ENCODE assay signal across 24 cellular contexts in the genomic region with DNA sequence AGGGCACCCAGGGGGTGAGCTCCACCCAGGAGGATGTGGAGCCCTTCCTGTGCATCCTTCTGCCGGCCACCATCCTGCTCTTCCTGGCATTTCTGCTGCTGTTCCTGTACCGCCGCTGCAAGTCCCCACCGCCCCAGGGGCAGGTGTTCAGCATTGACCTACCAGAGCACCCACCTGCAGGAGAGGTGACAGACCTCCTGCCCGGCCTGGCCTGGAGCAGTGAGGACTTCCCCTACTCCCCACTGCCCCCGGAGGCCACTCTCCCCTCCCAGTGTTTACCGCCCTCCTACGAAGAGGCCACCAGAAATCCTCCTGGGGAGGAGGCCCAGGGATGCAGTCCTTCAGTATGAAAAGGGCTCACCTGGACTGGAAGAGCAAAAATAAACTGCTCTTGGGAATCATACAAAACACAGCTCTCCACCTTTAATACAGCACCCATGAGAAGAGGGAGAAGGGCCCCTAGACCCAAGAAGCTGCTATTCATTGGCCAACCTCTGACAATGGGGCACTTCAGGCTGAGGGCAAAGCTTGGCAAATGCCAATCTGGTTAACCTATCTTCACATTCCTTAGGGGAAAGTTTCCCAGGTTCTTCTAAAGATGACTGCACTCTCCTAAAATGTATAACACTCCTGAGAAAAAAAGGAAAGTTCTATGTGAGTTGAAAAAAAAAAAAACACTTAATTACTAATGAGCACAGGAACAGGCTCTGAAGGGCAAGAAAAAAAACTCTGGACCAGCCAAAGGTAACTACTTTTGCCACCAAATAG. TPM values are rescaled to one million over a fixed set of nuclear protein-coding genes. Genes with fewer than 3 reads are reported as not detected.
DNase-seq lines count a peak whose midpoint lies in the region; ATAC-seq and FAIRE-seq lines count a peak whose summit lies in the region.
"Had no signal": no experiment of that assay in that cellular context is flagged by ENCODE, and none has a peak within 500 bp of the region (broad histone marks: within the 10 kb centered on the region; RNA-seq: fewer than 3 reads in every experiment).

No MANE protein-coding gene starts in this region.

- no peak overlapping the region for H3K4me3 Mint-ChIP-seq in activated T-helper 2 cell treated with anti-CD3 and anti-CD28 coated beads, Interferon-gamma antibody, Interleukin-2, Interleukin-4, amounts not matched to agents 10 μg/mL and 5 μg/mL and 100 μg/mL, durations not matched to agents 14 hours and 24 hours and 36 hours (ENCODE audit: low read depth)
- H3K4me3 Mint-ChIP-seq: stimulated activated naive CD8-positive, alpha-beta T cell treated with anti-CD3 and anti-CD28 coated beads, Interleukin-15, Interleukin-2, amounts not matched to agents 100 ng/mL and 50 ng/mL, for 24 hours; type B pancreatic cell had no signal

- peaks cover 5% of the 10 kb centered on the region for H3K27me3 Mint-ChIP-seq in activated T-helper 2 cell treated with anti-CD3 and anti-CD28 coated beads, Interferon-gamma antibody, Interleukin-2, Interleukin-4, amounts not matched to agents 10 μg/mL and 5 μg/mL and 100 μg/mL, durations not matched to agents 14 hours and 24 hours and 36 hours (ENCODE audit: low read depth)
- H3K27me3 Mint-ChIP-seq: type B pancreatic cell had no signal

- DNase-seq in COLO668 (lab: John Stamatoyannopoulos, UW; ENCODE audit: unreplicated experiment) (peak; percentile 6), HuH-7 (ENCODE audit: low spot score) (peak; percentile 34), astrocyte of the hippocampus (ENCODE audit: low read depth, low spot score) (peak; percentile 36), kidney tubule cell (ENCODE audit: low spot score) (peak; percentile 72), CD1c-positive myeloid dendritic cell (ENCODE audit: extremely low spot score) (no peak), RCC 7860 (ENCODE audit: low spot score) (no peak)
- DNase-seq in activated T-helper 2 cell treated with anti-CD3 and anti-CD28 coated beads, Interferon-gamma antibody, Interleukin-2, Interleukin-4, amounts not matched to agents 10 μg/mL and 5 μg/mL and 100 μg/mL, durations not matched to agents 14 hours and 24 hours and 36 hours (ENCODE audit: low spot score) = no peak
- DNase-seq: activated CD4-positive, alpha-beta T cell treated with anti-CD3 and anti-CD28 coated beads for 4 hours; activated CD8-positive, alpha-beta memory T cell treated with anti-CD3 and anti-CD28 coated beads, Interleukin-2, amount 50 U/mL, for 48 hours; foreskin fibroblast; HCEC 1CT; hypothalamus; left cardiac atrium; NCI-H2171; nucleus accumbens; sigmoid colon; T1000 had no signal

- H3K27ac Mint-ChIP-seq in activated T-helper 2 cell treated with anti-CD3 and anti-CD28 coated beads, Interferon-gamma antibody, Interleukin-2, Interleukin-4, amounts not matched to agents 10 μg/mL and 5 μg/mL and 100 μg/mL, durations not matched to agents 14 hours and 24 hours and 36 hours = no peak overlapping the region
- H3K27ac Mint-ChIP-seq: stimulated activated naive CD8-positive, alpha-beta T cell treated with anti-CD3 and anti-CD28 coated beads, Interleukin-15, Interleukin-2, amounts not matched to agents 100 ng/mL and 50 ng/mL, for 24 hours had no signal

- no peaks in the 10 kb centered on the region for H3K36me3 Mint-ChIP-seq in activated T-helper 2 cell treated with anti-CD3 and anti-CD28 coated beads, Interferon-gamma antibody, Interleukin-2, Interleukin-4, amounts not matched to agents 10 μg/mL and 5 μg/mL and 100 μg/mL, durations not matched to agents 14 hours and 24 hours and 36 hours (ENCODE audit: low read depth)
- H3K36me3 Mint-ChIP-seq: type B pancreatic cell had no signal

- ATAC-seq in HG02642 (IDR thresholded peaks at IDR 0.05; ENCODE audit: poor library complexity, unreplicated experiment) = no peak
- ATAC-seq: left cardiac atrium, SK-N-SH treated with all-trans-retinoic acid at 6 μM for 48 hours had no signal

- intact Hi-C loops in activated T-helper 2 cell treated with anti-CD3 and anti-CD28 coated beads, Interferon-gamma antibody, Interleukin-2, Interleukin-4, amounts not matched to agents 10 μg/mL and 5 μg/mL and 100 μg/mL, durations not matched to agents 14 hours and 24 hours and 36 hours (cut with micrococcal nuclease) = no loop called here

- no peaks in the 10 kb centered on the region for H3K4me1 Mint-ChIP-seq in activated T-helper 2 cell treated with anti-CD3 and anti-CD28 coated beads, Interferon-gamma antibody, Interleukin-2, Interleukin-4, amounts not matched to agents 10 μg/mL and 5 μg/mL and 100 μg/mL, durations not matched to agents 14 hours and 24 hours and 36 hours (ENCODE audit: low read depth)

- H3K9me3 Mint-ChIP-seq in activated T-helper 2 cell treated with anti-CD3 and anti-CD28 coated beads, Interferon-gamma antibody, Interleukin-2, Interleukin-4, amounts not matched to agents 10 μg/mL and 5 μg/mL and 100 μg/mL, durations not matched to agents 14 hours and 24 hours and 36 hours = no peaks in the 10 kb centered on the region
- H3K9me3 Mint-ChIP-seq: stimulated activated naive CD8-positive, alpha-beta T cell treated with anti-CD3 and anti-CD28 coated beads, Interleukin-15, Interleukin-2, amounts not matched to agents 100 ng/mL and 50 ng/mL, for 24 hours; type B pancreatic cell had no signal

- no peak for FAIRE-seq in RCC 7860 (lab: Jason Lieb, UNC)
- FAIRE-seq: GM19239 had no signal

RNA-seq across cellular contexts. Expression of gene SMIM28, which starts 5.0 kb away (rescaled TPM):
- not detected in 2 replicates for total RNA-seq in activated T-helper 2 cell treated with anti-CD3 and anti-CD28 coated beads, Interferon-gamma antibody, Interleukin-2, Interleukin-4, amounts not matched to agents 10 μg/mL and 5 μg/mL and 100 μg/mL, durations not matched to agents 14 hours and 24 hours and 36 hours
- total RNA-seq: ascending aorta, G401, left cardiac atrium had no signal

RNA-seq across cellular contexts. Expression of gene HEBP2, which starts 21.3 kb away (rescaled TPM):
- total RNA-seq in activated T-helper 2 cell treated with anti-CD3 and anti-CD28 coated beads, Interferon-gamma antibody, Interleukin-2, Interleukin-4, amounts not matched to agents 10 μg/mL and 5 μg/mL and 100 μg/mL, durations not matched to agents 14 hours and 24 hours and 36 hours = 17.2 and 20.0 TPM in 2 replicates

Comparison
In these comparisons a context has a peak if more than half of its experiments do, and no peak if none do; other contexts are left out.
1. DNase-seq: peak in COLO668 (single experiment), HuH-7 (single experiment), astrocyte of the hippocampus (single experiment) and kidney tubule cell (single experiment); none in CD1c-positive myeloid dendritic cell (single experiment), RCC 7860 (single experiment) and activated T-helper 2 cell treated with anti-CD3 and anti-CD28 coated beads, Interferon-gamma antibody, Interleukin-2, Interleukin-4, amounts not matched to agents 10 μg/mL and 5 μg/mL and 100 μg/mL, durations not matched to agents 14 hours and 24 hours and 36 hours (single experiment).